13 cellular contexts compared by ENCODE assay signal in genomic region chr5:136011427-136012001, GRCh38. TPM values are rescaled to one million over a fixed set of nuclear protein-coding genes. Genes with fewer than 3 reads are reported as not detected.
DNase-seq lines count a peak whose midpoint lies in the region; ATAC-seq, FAIRE-seq and TF ChIP-seq lines count a peak whose summit lies in the region.
"Had no signal": no experiment of that assay in that cellular context is flagged by ENCODE, and none has a peak within 500 bp of the region (broad histone marks: within the 10 kb centered on the region; RNA-seq: fewer than 3 reads in every experiment).

No MANE protein-coding gene starts in this region.

- H3K9me3 ChIP-seq in mucosa of rectum (ENCODE audit: control insufficient read depth in 2 of 2, low read length in 2 of 2) = no peaks in the 10 kb centered on the region

- DNase-seq in BJ (ENCODE audit: low read depth) (peak; percentile 59), HTR-8/SVneo (ENCODE audit: insufficient read length, low spot score) (peak; percentile 62), bronchial epithelial cell (ENCODE audit: low read depth) (peak; percentile 94), dorsolateral prefrontal cortex (no peak)
- DNase-seq in activated CD4-positive, alpha-beta T cell treated with anti-CD3 and anti-CD28 coated beads for 4 hours = no peak
- DNase-seq in stimulated activated CD4-positive, alpha-beta T cell treated with anti-CD3 and anti-CD28 coated beads, Interleukin-1b, Interleukin-23, amount 100 ng/mL, for 48 hours = no peak
- DNase-seq: CD4-positive, alpha-beta memory T cell; GOT3; left ventricle myocardium superior; NCI-H1930; stimulated activated CD4-positive, alpha-beta T cell treated with anti-CD3 and anti-CD28 coated beads, Interleukin-15, amount 100 ng/mL, for 24 hours had no signal

- H3K4me1 ChIP-seq in mucosa of rectum (ENCODE audit: control insufficient read depth in 2 of 2, insufficient read depth in 2 of 2, low read length in 2 of 2) = no peaks in the 10 kb centered on the region

- H3K4me3 ChIP-seq in BJ (ENCODE audit: low read depth, low read length) (no peak overlapping the region), bronchial epithelial cell (ENCODE audit: low read depth, low read length) (no peak overlapping the region), mucosa of rectum (ENCODE audit: low read length in 2 of 2) (no peak overlapping the region), dorsolateral prefrontal cortex (no peak overlapping the region)

- H3K27ac ChIP-seq in mucosa of rectum (ENCODE audit: low read depth in 2 of 2, low read length in 2 of 2) (peak overlapping the region; percentile 13 to 16), dorsolateral prefrontal cortex (no peak overlapping the region)

- intact Hi-C loops in dorsolateral prefrontal cortex (cut with DNase I) = no loop called here

- H3K27me3 ChIP-seq in BJ (ENCODE audit: control insufficient read depth, insufficient read depth, low read length) (no peaks in the 10 kb centered on the region), bronchial epithelial cell (ENCODE audit: control insufficient read depth, insufficient read depth, low read length) (no peaks in the 10 kb centered on the region), mucosa of rectum (ENCODE audit: control insufficient read depth in 2 of 2, insufficient read depth in 2 of 2, low read length in 2 of 2) (no peaks in the 10 kb centered on the region), dorsolateral prefrontal cortex (peaks cover 0 to 10% (median 0%) of the 10 kb centered on the region in 45 donors)

- peak; percentile 98 for FAIRE-seq in HTR-8/SVneo (lab: Jason Lieb, UNC)
- FAIRE-seq in bronchial epithelial cell (lab: Jason Lieb, UNC) = no peak

- CTCF ChIA-PET in BJ (lab: Yijun Ruan, JAX) = interaction anchor here (0.8 to 1.6 kb wide), 5 partner anchors 10 to 47 kb away, joined by 3 to 7 read pairs (median 3); partner anchors contain the start of gene TGFBI

- TF ChIP-seq CTCF in BJ (IDR thresholded peaks at IDR 0.05; ENCODE audit: insufficient read depth, low read depth, low read length) (no peak), bronchial epithelial cell (IDR thresholded peaks at IDR 0.05; ENCODE audit: insufficient read depth, low read length, severe bottlenecking) (no peak), dorsolateral prefrontal cortex (IDR thresholded peaks at IDR 0.05 in 54 of 56, conservative IDR thresholded peaks at IDR 0.05 in 2 of 56; ENCODE audit: low read depth in 1 of 56, partially characterized antibody in 56 of 56) (no peak)

- POLR2A ChIA-PET in BJ (lab: Charles Lee) = no interaction called here

- H3K9ac ChIP-seq in mucosa of rectum (ENCODE audit: low read depth in 1 of 2, low read length in 2 of 2) = no peak overlapping the region

- ATAC-seq in HG03045 (IDR thresholded peaks at IDR 0.05; ENCODE audit: unreplicated experiment) = no peak

- H3K36me3 ChIP-seq in BJ (ENCODE audit: control insufficient read depth, insufficient read depth, low read length) (no peaks in the 10 kb centered on the region), bronchial epithelial cell (ENCODE audit: control insufficient read depth, insufficient read depth, low read length) (no peaks in the 10 kb centered on the region), mucosa of rectum (ENCODE audit: control insufficient read depth in 2 of 2, insufficient read depth in 2 of 2, low read length in 2 of 2) (no peaks in the 10 kb centered on the region)

RNA-seq across cellular contexts. Expression of gene TGFBI, which starts 17.3 kb away (rescaled TPM):
- polyA plus RNA-seq in BJ (2011; rRNA removed) = 987 and 1,228 TPM in 2 replicates
- polyA minus RNA-seq in BJ (2011; rRNA and poly(A)+ RNA removed) = 332 and 387 TPM in 2 replicates
- total RNA-seq in bronchial epithelial cell (211 and 218 TPM in 2 replicates), dorsolateral prefrontal cortex (10 to 100 TPM in 24 of 120 experiments, 1 to 10 TPM in 96; 1.4 to 68.6 (median 6.2) TPM)

RNA-seq across cellular contexts. Expression of gene LECT2, which starts 56.7 kb away (rescaled TPM):
- 0.10 TPM in 1 of 2 replicates, not detected in the other for polyA plus RNA-seq in BJ (2011; rRNA removed)
- not detected in 2 replicates for polyA minus RNA-seq in BJ (2011; rRNA and poly(A)+ RNA removed)
- total RNA-seq in bronchial epithelial cell (not detected in 2 replicates), dorsolateral prefrontal cortex (not detected)
- total RNA-seq: CD4-positive, alpha-beta memory T cell; left ventricle myocardium superior had no signal
- polyA plus RNA-seq: CD4-positive, alpha-beta memory T cell had no signal

Comparison
In these comparisons a context has a peak if more than half of its experiments do, and no peak if none do; other contexts are left out.
1. DNase-seq: peak in BJ (single experiment), HTR-8/SVneo (single experiment) and bronchial epithelial cell (single experiment); none in activated CD4-positive, alpha-beta T cell treated with anti-CD3 and anti-CD28 coated beads for 4 hours (0 of 2), dorsolateral prefrontal cortex (0 of 10) and stimulated activated CD4-positive, alpha-beta T cell treated with anti-CD3 and anti-CD28 coated beads, Interleukin-1b, Interleukin-23, amount 100 ng/mL, for 48 hours (single experiment).
2. H3K27ac ChIP-seq: peak in mucosa of rectum (2 of 2); none in dorsolateral prefrontal cortex (0 of 59).